ENCODE assay signal across 8 cellular contexts in the genomic region with DNA sequence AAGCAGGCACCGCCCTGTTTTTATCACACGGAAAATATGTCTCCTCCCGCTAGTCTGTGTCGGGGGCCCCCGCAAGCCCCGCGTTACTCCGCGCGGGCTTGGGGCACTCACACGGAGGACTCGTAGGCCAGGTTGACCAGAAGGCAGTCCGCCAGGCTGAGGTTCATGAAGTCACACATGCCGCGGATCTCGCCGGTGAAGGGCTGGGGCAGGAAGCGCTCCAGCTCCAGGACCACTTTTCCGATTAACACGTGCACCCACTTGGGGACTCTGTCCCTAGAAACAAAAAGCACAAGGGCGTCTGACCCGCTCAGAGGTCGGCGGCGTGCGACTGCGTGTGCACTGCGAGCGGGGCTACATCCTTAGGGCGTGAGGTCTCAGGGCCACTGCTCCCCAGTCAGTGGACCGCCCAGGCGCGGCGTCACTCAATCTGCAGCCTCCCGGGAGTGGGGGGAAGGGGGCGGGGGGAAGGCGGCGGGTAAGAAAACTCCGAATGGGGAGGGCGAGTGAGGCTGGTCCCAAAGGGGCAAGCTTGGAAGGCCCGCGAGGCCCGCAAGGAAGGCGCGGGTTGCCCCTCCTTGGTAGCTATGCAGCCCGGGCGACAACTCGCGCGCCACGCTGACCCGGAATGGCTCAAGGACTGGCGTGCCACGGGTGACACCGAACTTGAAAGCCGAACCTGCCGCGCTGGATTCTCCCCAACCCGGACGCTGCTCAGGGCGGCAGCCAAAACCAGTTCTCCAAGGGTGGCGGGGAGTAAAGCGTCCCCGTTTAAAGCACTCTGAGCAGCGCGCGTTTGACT. TPM values are rescaled to one million over a fixed set of nuclear protein-coding genes. Genes with fewer than 3 reads are reported as not detected.
DNase-seq lines count a peak whose midpoint lies in the region; ATAC-seq, FAIRE-seq and TF ChIP-seq lines count a peak whose summit lies in the region.

No MANE protein-coding gene starts in this region.

- peak overlapping the region; percentile 69 to 85 (median 74) for H3K4me3 ChIP-seq in H1 (ENCODE audit: extremely low read depth in 1 of 4, insufficient read depth in 2 of 4, low read depth in 3 of 4, low read length in 4 of 4)
- H3K4me3 ChIP-seq in mesodermal cell (ENCODE audit: extremely low read depth, insufficient read depth, low read length, poor library complexity, severe bottlenecking) = peak overlapping the region; percentile 54

- no peak for TF ChIP-seq EP300 in H1 (IDR thresholded peaks at IDR 0.05; ENCODE audit: borderline replicate concordance in 1 of 2, low read depth in 2 of 2, low read length in 2 of 2)

- no peaks in the 10 kb centered on the region for H3K79me1 ChIP-seq in H1 (ENCODE audit: low read depth, low read length)

- H3K4me1 ChIP-seq in H1 (replicated peaks in 1 of 4; ENCODE audit: control insufficient read depth in 3 of 4, insufficient read depth in 4 of 4, low read length in 3 of 4) (peaks cover 0 to 3% (median under 1%) of the 10 kb centered on the region in 4 experiments; a peak in 2 of 7 replicates), mesodermal cell (ENCODE audit: control insufficient read depth, insufficient read depth, low read length, poor library complexity, severe bottlenecking) (no peaks in the 10 kb centered on the region)

- POLR2A ChIA-PET in H1 (lab: Charles Lee; ENCODE audit: partially characterized antibody) = interaction anchor here (0.8 to 2.2 kb wide), 10 partner anchors 10 to 208 kb away, joined by 3 to 9 read pairs (median 4); a partner anchor contains a TSS

- H3K27ac ChIP-seq in H1 (ENCODE audit: low read depth, low read length) (no peak overlapping the region), mesodermal cell (ENCODE audit: low read depth, low read length, severe bottlenecking) (no peak overlapping the region)

- H4K8ac ChIP-seq in H1 (ENCODE audit: extremely low read depth, insufficient read depth, low read length) = peak overlapping the region; percentile 7

- peak; percentile 65 for DNase-seq in SIG-M5 treated with dmso at 0.1 percent for 504 hours (lab: John Stamatoyannopoulos, UW; ENCODE audit: unreplicated experiment)
- no peak for DNase-seq in SIG-M5 (lab: John Stamatoyannopoulos, UW)
- peak; percentile 43 for DNase-seq in NCI-H226
- peak; percentile 40 to 54 (median 48) for DNase-seq in activated CD8-positive, alpha-beta memory T cell treated with anti-CD3 and anti-CD28 coated beads for 48 hours (ENCODE audit: low read depth in 2 of 3, low spot score in 2 of 3)
- DNase-seq in H1 (ENCODE audit: low read depth in 1 of 2, low spot score in 2 of 2) = peak in 1 of 2 experiments; percentile 79
- DNase-seq in stimulated activated CD8-positive, alpha-beta memory T cell treated with anti-CD3 and anti-CD28 coated beads, Interleukin-15, amount 100 ng/mL, for 4 hours (ENCODE audit: low read depth in 2 of 2) = peak; percentile 53 to 57

- no peak overlapping the region for H3K23ac ChIP-seq in H1 (ENCODE audit: insufficient read length)

- TF ChIP-seq POLR2A in H1 (IDR thresholded peaks at IDR 0.05; ENCODE audit: control extremely low read depth in 1 of 2, low read depth in 2 of 2, low read length in 2 of 2) = no peak; a peak in 1 of 3 replicates

- peak overlapping the region; percentile 97 for H2AFZ ChIP-seq in H1 (ENCODE audit: low read length)

- H3K27me3 ChIP-seq in H1 (replicated peaks in 1 of 4; ENCODE audit: control insufficient read depth in 3 of 4, extremely low read depth in 1 of 4, insufficient read depth in 3 of 4, low read length in 3 of 4) = peaks cover 0 to 3% (median 0%) of the 10 kb centered on the region in 4 experiments; a peak in 1 of 7 replicates

- no peak overlapping the region for H3K4ac ChIP-seq in H1 (replicated peaks; ENCODE audit: insufficient read length, low read depth, low read length)

- peak overlapping the region; percentile 82 to 89 for H3K4me2 ChIP-seq in H1 (ENCODE audit: insufficient read depth in 1 of 2, low read depth in 2 of 2, low read length in 2 of 2)

- H3K79me2 ChIP-seq in H1 (ENCODE audit: control insufficient read depth in 1 of 2, insufficient read depth in 2 of 2, low read length in 2 of 2) = no peaks in the 10 kb centered on the region

- ATAC-seq in HG02840 (IDR thresholded peaks at IDR 0.05; ENCODE audit: low FRiP score, unreplicated experiment) = peak; percentile 53

- H2BK20ac ChIP-seq in H1 (ENCODE audit: low read length) = no peak overlapping the region

- CTCF ChIA-PET in H1 (lab: Charles Lee; ENCODE audit: partially characterized antibody) = interaction anchor here (0.6 to 8.8 kb wide), 14 partner anchors 9 to 1455 kb away, joined by 3 to 73 read pairs (median 4); no protein-coding TSS in a partner anchor

- TF ChIP-seq RAD21 in H1 (IDR thresholded peaks at IDR 0.05 in 1 of 2, conservative IDR thresholded peaks at IDR 0.05 in 1 of 2; ENCODE audit: low read depth in 2 of 2, low read length in 2 of 2) = no peak

- FAIRE-seq in H1 (lab: Jason Lieb, UNC) = no peak

- peak overlapping the region; percentile 24; the same call in 1 of the 2 replicates for H3K18ac ChIP-seq in H1 (ENCODE audit: extremely low read depth, low read length)

- H3K23me2 ChIP-seq in H1 (ENCODE audit: low read depth, low read length) = peaks cover 8% of the 10 kb centered on the region; the same call in 1 of the 2 replicates

- H3K9me3 ChIP-seq in H1 (ENCODE audit: insufficient read depth in 2 of 2, low read depth in 1 of 2, low read length in 1 of 2) = no peaks in the 10 kb centered on the region
- no peaks in the 10 kb centered on the region for H3K9me3 ChIP-seq in mesodermal cell (ENCODE audit: control insufficient read depth, low read length)

- H3K14ac ChIP-seq in H1 (ENCODE audit: insufficient read length) = no peak overlapping the region

- H4K20me1 ChIP-seq in H1 (replicated peaks in 1 of 2; ENCODE audit: control insufficient read depth in 1 of 2, insufficient read depth in 2 of 2, low read length in 2 of 2) = peaks cover 0 to 3% of the 10 kb centered on the region in 2 experiments

- H2BK12ac ChIP-seq in H1 (ENCODE audit: low read depth, low read length) = peak overlapping the region; percentile 62; the same call in 1 of the 2 replicates

- peak overlapping the region; percentile 19; the same call in 1 of the 2 replicates for H2BK15ac ChIP-seq in H1 (ENCODE audit: low read length)

- peak overlapping the region; percentile 18 for H3K56ac ChIP-seq in H1 (replicated peaks; ENCODE audit: insufficient read length, low read depth, low read length)

- WGBS in H1 (ENCODE audit: extremely low coverage in 1 of 2, insufficient coverage in 1 of 2, insufficient read length in 1 of 2, insufficient replicate concordance in 2 of 2, low coverage in 1 of 2, low lambda C conversion rate in 2 of 2, missing lambda C conversion rate in 1 of 2), 2 experiments = 4% methylated on average over 48 of the region's 67 CpGs; no CpG with 5 or more reads in 1 of the 2 experiments
- 1% methylated on average over 53 to 57 of the region's 67 CpGs for WGBS in mesodermal cell (ENCODE audit: insufficient coverage in 2 of 2), 2 experiments

- H3K36me3 ChIP-seq in H1 (ENCODE audit: control insufficient read depth in 2 of 4, insufficient read depth in 4 of 4, low read length in 3 of 4) = peaks cover 0 to 4% (median 0%) of the 10 kb centered on the region in 4 experiments; a peak in 1 of 8 replicates
- H3K36me3 ChIP-seq in mesodermal cell (ENCODE audit: control insufficient read depth, insufficient read depth, low read length) = peaks cover 12% of the 10 kb centered on the region

- peak overlapping the region; percentile 48 to 79 (median 62) for H3K9ac ChIP-seq in H1 (replicated peaks in 1 of 4; ENCODE audit: extremely low read depth in 1 of 4, low read depth in 3 of 4, low read length in 3 of 4)

- H2AK5ac ChIP-seq in H1 (ENCODE audit: low read depth, low read length) = no peak overlapping the region

- H4K91ac ChIP-seq in H1 (replicated peaks; ENCODE audit: insufficient read length, low read length) = no peak overlapping the region

- peak in 1 of 3 experiments; percentile 2; a peak in 1 of 4 replicates for TF ChIP-seq CTCF in H1 (IDR thresholded peaks at IDR 0.05; ENCODE audit: control extremely low read depth in 1 of 3, insufficient read depth in 1 of 3, low read depth in 1 of 3, low read length in 3 of 3)

- H4K5ac ChIP-seq in H1 (ENCODE audit: insufficient read length, low read depth, low read length) = peak overlapping the region; percentile 37

- H2BK5ac ChIP-seq in H1 (ENCODE audit: low read depth, low read length) = peak overlapping the region; percentile 38; the same call in 1 of the 2 replicates

- no peak overlapping the region for H2BK120ac ChIP-seq in H1 (replicated peaks; ENCODE audit: low read depth, low read length)

RNA-seq across cellular contexts. Expression of a gene that starts 0.7 kb away (rescaled TPM):
- total RNA-seq in H1 (2021; fragmentation: NEBNext Ultra II Directional; extraction: Animal tissue kit (Norgen Biotek cat#: 25700)) = 9.4 and 13.0 TPM in 2 replicates
- 12.5 and 15.0 TPM in 2 replicates for polyA plus RNA-seq in H1 (2011; rRNA removed)
- polyA plus RNA-seq in H1 (2011; cell fraction: cytosol; rRNA removed) = 13.1 TPM
- 9.3 TPM for polyA plus RNA-seq in H1 (2011; cell fraction: nucleus; rRNA removed)
- 7.7 to 10.6 TPM (median 9.9 TPM) in 4 replicates for polyA plus RNA-seq in H1 (2012, experiment 1 of 2)
- 3.9 TPM for polyA plus RNA-seq in H1 (2012, experiment 2 of 2)
- polyA plus RNA-seq in H1 (2013, experiment 1 of 2) = 12.5 TPM
- 15.8 TPM for polyA plus RNA-seq in H1 (2013, experiment 2 of 2)
- 13.5 and 14.5 TPM in 2 replicates for polyA minus RNA-seq in H1 (2011; rRNA and poly(A)+ RNA removed)
- polyA minus RNA-seq in H1 (2011; cell fraction: cytosol; rRNA and poly(A)+ RNA removed) = 4.1 TPM
- 13.7 TPM for polyA minus RNA-seq in H1 (2011; cell fraction: nucleus; rRNA and poly(A)+ RNA removed)
- 4.2 TPM for polyA plus RNA-seq in mesodermal cell (2013, experiment 1 of 2)
- polyA plus RNA-seq in mesodermal cell (2013, experiment 2 of 2) = 4.3 TPM

RNA-seq across cellular contexts. Expression of a gene that starts 37.8 kb away (rescaled TPM):
- total RNA-seq in H1 (2021; fragmentation: NEBNext Ultra II Directional; extraction: Animal tissue kit (Norgen Biotek cat#: 25700)) = not detected in 2 replicates
- polyA plus RNA-seq in H1 (2011; rRNA removed) = 0.03 TPM in 1 of 2 replicates, not detected in the other
- polyA plus RNA-seq in H1 (2011; cell fraction: cytosol; rRNA removed) = 0.10 TPM
- 0.13 TPM for polyA plus RNA-seq in H1 (2011; cell fraction: nucleus; rRNA removed)
- polyA plus RNA-seq in H1 (2012, experiment 1 of 2) = not detected in 4 replicates
- polyA plus RNA-seq in H1 (2012, experiment 2 of 2) = not detected
- 0.02 TPM for polyA plus RNA-seq in H1 (2013, experiment 1 of 2)
- polyA plus RNA-seq in H1 (2013, experiment 2 of 2) = 0.02 TPM
- polyA minus RNA-seq in H1 (2011; rRNA and poly(A)+ RNA removed) = not detected in 2 replicates
- not detected for polyA minus RNA-seq in H1 (2011; cell fraction: cytosol; rRNA and poly(A)+ RNA removed)
- polyA minus RNA-seq in H1 (2011; cell fraction: nucleus; rRNA and poly(A)+ RNA removed) = not detected
- not detected for polyA plus RNA-seq in mesodermal cell (2013, experiment 1 of 2)
- polyA plus RNA-seq in mesodermal cell (2013, experiment 2 of 2) = not detected

RNA-seq across cellular contexts. Expression of a gene that starts 50.7 kb away (rescaled TPM):
- total RNA-seq in H1 (2021; fragmentation: NEBNext Ultra II Directional; extraction: Animal tissue kit (Norgen Biotek cat#: 25700)) = 71.3 and 75.1 TPM in 2 replicates
- polyA plus RNA-seq in H1 (2011; rRNA removed) = 9.3 and 14.6 TPM in 2 replicates
- 20.8 TPM for polyA plus RNA-seq in H1 (2011; cell fraction: cytosol; rRNA removed)
- 20.6 TPM for polyA plus RNA-seq in H1 (2011; cell fraction: nucleus; rRNA removed)
- 29.7 to 49.7 TPM (median 33.9 TPM) in 4 replicates for polyA plus RNA-seq in H1 (2012, experiment 1 of 2)
- 2.7 TPM for polyA plus RNA-seq in H1 (2012, experiment 2 of 2)
- polyA plus RNA-seq in H1 (2013, experiment 1 of 2) = 58.3 TPM
- 57.1 TPM for polyA plus RNA-seq in H1 (2013, experiment 2 of 2)
- polyA minus RNA-seq in H1 (2011; rRNA and poly(A)+ RNA removed) = 31.3 and 49.4 TPM in 2 replicates
- 17.2 TPM for polyA minus RNA-seq in H1 (2011; cell fraction: cytosol; rRNA and poly(A)+ RNA removed)
- polyA minus RNA-seq in H1 (2011; cell fraction: nucleus; rRNA and poly(A)+ RNA removed) = 75.3 TPM
- 22.4 TPM for polyA plus RNA-seq in mesodermal cell (2013, experiment 1 of 2)
- polyA plus RNA-seq in mesodermal cell (2013, experiment 2 of 2) = 25.4 TPM
